20 cellular contexts compared by ENCODE assay signal in the genomic region with DNA sequence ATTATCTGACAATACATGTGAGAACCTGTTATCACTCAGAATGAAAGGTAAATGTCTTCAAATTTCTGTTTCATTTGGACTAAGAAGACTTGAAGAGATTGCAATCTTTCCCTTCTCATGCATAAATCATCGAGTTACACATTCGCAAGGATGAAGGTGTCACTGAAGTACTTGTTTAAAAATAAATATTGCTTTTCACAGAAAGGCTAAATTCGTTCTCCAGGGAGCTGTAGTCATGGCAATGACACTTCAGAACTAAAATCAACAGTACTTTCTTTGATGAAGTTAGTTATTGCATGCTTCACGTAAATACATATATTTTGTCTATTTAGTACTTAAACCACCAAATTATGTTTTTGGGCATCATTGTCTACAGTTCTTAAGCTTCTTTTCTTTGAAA.
DNase-seq lines count a peak whose midpoint lies in the region; TF ChIP-seq lines count a peak whose summit lies in the region.
"Had no signal": no experiment of that assay in that cellular context is flagged by ENCODE, and none has a peak within 500 bp of the region (broad histone marks: within the 10 kb centered on the region; RNA-seq: fewer than 3 reads in every experiment).

No MANE protein-coding gene starts in this region.

- no peak overlapping the region for H3K4me2 ChIP-seq in H9 (ENCODE audit: insufficient read depth, insufficient read length, low read length)

- H3K4me1 Mint-ChIP-seq in H9 = no peaks in the 10 kb centered on the region
- H3K4me1 Mint-ChIP-seq: activated naive CD8-positive, alpha-beta T cell treated with anti-CD3 and anti-CD28 coated beads, Interleukin-2, amount 50 U/mL, for 24 hours had no signal

- no peaks in the 10 kb centered on the region for H3K36me3 ChIP-seq in prostate gland
- H3K36me3 ChIP-seq: breast epithelium, neutrophil had no signal

- H2BK15ac ChIP-seq in H9 (ENCODE audit: low read depth, low read length) = no peak overlapping the region

- no peaks in the 10 kb centered on the region for H3K79me1 ChIP-seq in H9 (ENCODE audit: insufficient read depth, low read depth, low read length, poor library complexity, severe bottlenecking)

- H3K9ac ChIP-seq in H9 (ENCODE audit: extremely low read depth, insufficient read length, low read length) = no peak overlapping the region

- no peak overlapping the region for H4K8ac ChIP-seq in H9 (replicated peaks; ENCODE audit: insufficient read length, low read depth, low read length)

- no peaks in the 10 kb centered on the region for H3K9me3 Mint-ChIP-seq in H9
- H3K9me3 Mint-ChIP-seq: activated naive CD8-positive, alpha-beta T cell treated with anti-CD3 and anti-CD28 coated beads, Interleukin-2, amount 50 U/mL, for 24 hours had no signal

- H3K9me3 ChIP-seq in prostate gland (no peaks in the 10 kb centered on the region), H9 (ENCODE audit: control insufficient read depth, low read depth, low read length) (no peaks in the 10 kb centered on the region)
- H3K9me3 ChIP-seq: breast epithelium, neutrophil, testis had no signal

- no peak overlapping the region for H2BK120ac ChIP-seq in H9 (ENCODE audit: low read depth, low read length, poor library complexity, severe bottlenecking)

- no peak overlapping the region for H3K18ac ChIP-seq in H9 (ENCODE audit: insufficient read length, low read depth, low read length)

- TF ChIP-seq CTCF in prostate gland (IDR thresholded peaks at IDR 0.05) (no peak), H9 (conservative IDR thresholded peaks at IDR 0.05) (no peak)

- H3K27ac Mint-ChIP-seq in H9 = no peak overlapping the region
- H3K27ac Mint-ChIP-seq: activated naive CD8-positive, alpha-beta T cell treated with anti-CD3 and anti-CD28 coated beads, Interleukin-2, amount 50 U/mL, for 24 hours; dendritic cell treated with granulocyte-macrophage colony-stimulating factor and Interleukin-4, amounts not matched to agents 40 ng/mL and 50 ng/mL, for 4 days had no signal

- no peaks in the 10 kb centered on the region for H3K36me3 Mint-ChIP-seq in H9 (ENCODE audit: insufficient read depth in 1 of 3, low read depth in 3 of 3)

- H3K4me3 Mint-ChIP-seq in H9 = no peak overlapping the region
- H3K4me3 Mint-ChIP-seq: activated naive CD8-positive, alpha-beta T cell treated with anti-CD3 and anti-CD28 coated beads, Interleukin-2, amount 50 U/mL, for 24 hours; dendritic cell treated with granulocyte-macrophage colony-stimulating factor and Interleukin-4, amounts not matched to agents 40 ng/mL and 50 ng/mL, for 4 days had no signal

- WGBS in prostate gland = 10% methylated on average over 4 of the region's 4 CpGs
- no CpG with 5 or more reads among the region's 4 CpGs for WGBS in H9 (ENCODE audit: extremely low coverage, insufficient read length, low lambda C conversion rate)

- DNase-seq in DMS79 (lab: John Stamatoyannopoulos, UW) = peak; percentile 53
- peak; percentile 37 to 86 for DNase-seq in NCI-H1930 (lab: John Stamatoyannopoulos, UW)
- peak; percentile 16 for DNase-seq in middle frontal gyrus (ENCODE audit: extremely low spot score, low spot score)
- DNase-seq in prostate gland (ENCODE audit: low spot score) = no peak
- DNase-seq in NCI-H510A treated with DMSO at 0.1 percent for 48 hours (lab: John Stamatoyannopoulos, UW) = no peak
- no peak for DNase-seq in H9
- no peak for DNase-seq in COLO668 (lab: John Stamatoyannopoulos, UW; ENCODE audit: unreplicated experiment)
- DNase-seq: activated naive CD8-positive, alpha-beta T cell treated with anti-CD3 and anti-CD28 coated beads, Interleukin-2, amount 50 U/mL, for 24 hours; foreskin keratinocyte; IMR-90; midbrain; MM.1S; retina; testis had no signal

- H3K27me3 ChIP-seq in prostate gland (replicated peaks; ENCODE audit: insufficient read depth) = no peaks in the 10 kb centered on the region
- H3K27me3 ChIP-seq in H9 (ENCODE audit: insufficient read depth, low read length) = no peaks in the 10 kb centered on the region
- H3K27me3 ChIP-seq: breast epithelium, foreskin keratinocyte, neutrophil, testis had no signal

- no peak overlapping the region for H3T11ph ChIP-seq in H9 (ENCODE audit: low read length)

- no peak overlapping the region for H3K23ac ChIP-seq in H9 (ENCODE audit: insufficient read length, low read depth, low read length)

- no peak overlapping the region for H2AFZ ChIP-seq in H9 (ENCODE audit: low read length)

- H2AK5ac ChIP-seq in H9 (ENCODE audit: insufficient read length, low read length) = no peak overlapping the region

- no peak overlapping the region for H2BK20ac ChIP-seq in H9 (ENCODE audit: low read depth, low read length, poor library complexity, severe bottlenecking)

- H3K27me3 Mint-ChIP-seq in H9 (ENCODE audit: low read depth) = no peaks in the 10 kb centered on the region
- H3K27me3 Mint-ChIP-seq: activated naive CD8-positive, alpha-beta T cell treated with anti-CD3 and anti-CD28 coated beads, Interleukin-2, amount 50 U/mL, for 24 hours; dendritic cell treated with granulocyte-macrophage colony-stimulating factor and Interleukin-4, amounts not matched to agents 40 ng/mL and 50 ng/mL, for 4 days had no signal

- H3K23me2 ChIP-seq in H9 (ENCODE audit: insufficient read length, low read depth, low read length, poor library complexity, severe bottlenecking) = no peaks in the 10 kb centered on the region

- H2BK12ac ChIP-seq in H9 (ENCODE audit: insufficient read length, low read depth, low read length) = no peak overlapping the region

- no peak overlapping the region for H2BK5ac ChIP-seq in H9 (ENCODE audit: insufficient read length, low read length)

- H4K91ac ChIP-seq in H9 (ENCODE audit: insufficient read length, low read depth, low read length) = no peak overlapping the region

- H3K4me1 ChIP-seq in prostate gland (replicated peaks) (no peaks in the 10 kb centered on the region), H9 (ENCODE audit: insufficient read depth, low read length) (no peaks in the 10 kb centered on the region)
- H3K4me1 ChIP-seq: breast epithelium, testis had no signal

- no peak overlapping the region for H3K4ac ChIP-seq in H9 (ENCODE audit: low read depth, low read length)

- no peak overlapping the region for H3K4me3 ChIP-seq in prostate gland
- H3K4me3 ChIP-seq: breast epithelium, testis had no signal

- TF ChIP-seq POLR2A in prostate gland (IDR thresholded peaks at IDR 0.05) = no peak

- H3K27ac ChIP-seq in angular gyrus (ENCODE audit: low read depth, low read length) (peak overlapping the region; percentile 8), prostate gland (no peak overlapping the region), H9 (ENCODE audit: insufficient read length, low read depth, low read length) (no peak overlapping the region)
- H3K27ac ChIP-seq: breast epithelium, epithelial cell of prostate, foreskin keratinocyte, HL-60, neutrophil, testis had no signal

- H4K20me1 ChIP-seq in H9 (ENCODE audit: control insufficient read depth, insufficient read depth, insufficient read length) = no peaks in the 10 kb centered on the region

- H3K79me2 ChIP-seq in H9 (ENCODE audit: insufficient read depth, low read length) = no peaks in the 10 kb centered on the region

- no peak overlapping the region for H4K5ac ChIP-seq in H9 (ENCODE audit: insufficient read length, low read depth, low read length)

- H3K14ac ChIP-seq in H9 (ENCODE audit: insufficient read depth, low read length) = no peak overlapping the region

- H3K56ac ChIP-seq in H9 (ENCODE audit: insufficient read length, low read depth, low read length) = no peak overlapping the region

- intact Hi-C loops in prostate gland (cut with DNase I) = no loop called here

Comparison
In these comparisons a context has a peak if more than half of its experiments do, and no peak if none do; other contexts are left out.
1. DNase-seq: peak in DMS79 (single experiment), NCI-H1930 (2 of 2) and middle frontal gyrus (single experiment); none in prostate gland (single experiment), NCI-H510A treated with DMSO at 0.1 percent for 48 hours (single experiment), H9 (single experiment) and COLO668 (single experiment).